1 cellular context compared by ENCODE assay signal in genomic region chr10:112739219-112739969, GRCh38.
TF ChIP-seq lines count a peak whose summit lies in the region.

No MANE protein-coding gene starts in this region.

TF ChIP-seq in HepG2, 621 proteins besides CTCF, POLR2A, EP300 and RAD21 (continued from another document and continues in another):
- TF ChIP-seq FOXP4 (CRISPR knock-in tag; IDR thresholded peaks at IDR 0.05) (peak; percentile 95), ZNF782 (CRISPR knock-in tag; IDR thresholded peaks at IDR 0.05; ENCODE audit: borderline replicate concordance) (no peak), FOXC1 (CRISPR knock-in tag; IDR thresholded peaks at IDR 0.05; ENCODE audit: borderline replicate concordance) (no peak), TBL1XR1 (IDR thresholded peaks at IDR 0.05; ENCODE audit: borderline replicate concordance, low read length, partially characterized antibody) (peak; percentile 82), ZSCAN5A (CRISPR knock-in tag; IDR thresholded peaks at IDR 0.05; ENCODE audit: borderline replicate concordance) (no peak), ZNF280D (CRISPR knock-in tag; IDR thresholded peaks at IDR 0.05) (0 out of 2 replicates have a peak, but pooled peaks have one; percentile 14), ZNF432 (CRISPR knock-in tag; IDR thresholded peaks at IDR 0.05; ENCODE audit: borderline replicate concordance) (no peak), ZNF800 (CRISPR knock-in tag; IDR thresholded peaks at IDR 0.05) (no peak), TCF7L2 (IDR thresholded peaks at IDR 0.05; ENCODE audit: low read depth, low read length) (no peak), JUN (CRISPR knock-in tag; IDR thresholded peaks at IDR 0.05) (peak; percentile 67), SMARCC2 (IDR thresholded peaks at IDR 0.05) (peak; percentile 83; the same call in 1 of the 2 replicates), HNRNPK (IDR thresholded peaks at IDR 0.05; ENCODE audit: low read depth, low read length, poor library complexity, severe bottlenecking) (no peak), KDM5A (IDR thresholded peaks at IDR 0.05; ENCODE audit: borderline replicate concordance, low read length) (no peak), ZNF558 (CRISPR knock-in tag; IDR thresholded peaks at IDR 0.05; ENCODE audit: borderline replicate concordance) (no peak), ZNF335 (CRISPR knock-in tag; IDR thresholded peaks at IDR 0.05) (0 out of 2 replicates have a peak, but pooled peaks have one; percentile 42), ZNF24 (IDR thresholded peaks at IDR 0.05) (peak; percentile 70), ZNF720 (CRISPR knock-in tag; IDR thresholded peaks at IDR 0.05) (no peak), HES4 (CRISPR knock-in tag; IDR thresholded peaks at IDR 0.05; ENCODE audit: borderline replicate concordance) (no peak), ARID5B (CRISPR knock-in tag; IDR thresholded peaks at IDR 0.05) (peak; percentile 98), ZNF674 (CRISPR knock-in tag; IDR thresholded peaks at IDR 0.05; ENCODE audit: low read depth) (no peak), KAT7 (CRISPR knock-in tag; IDR thresholded peaks at IDR 0.05; ENCODE audit: borderline replicate concordance) (no peak), ZFP36 (IDR thresholded peaks at IDR 0.05; ENCODE audit: borderline replicate concordance, low read depth, low read length, partially characterized antibody) (no peak), BRCA1 (CRISPR knock-in tag; IDR thresholded peaks at IDR 0.05) (no peak; the same call in 1 of the 2 replicates), ZNF205 (CRISPR knock-in tag; IDR thresholded peaks at IDR 0.05) (0 out of 2 replicates have a peak, but pooled peaks have one; percentile 21), KDM1A (CRISPR knock-in tag; IDR thresholded peaks at IDR 0.05) (0 out of 2 replicates have a peak, but pooled peaks have one; percentile 19), GATA4 (IDR thresholded peaks at IDR 0.05; ENCODE audit: borderline replicate concordance, low read depth) (peak; percentile 95), KLF16 (CRISPR knock-in tag; IDR thresholded peaks at IDR 0.05) (peak in 1 of 2 experiments; percentile 78; a peak in 2 of 4 replicates), RFX3 (CRISPR knock-in tag; IDR thresholded peaks at IDR 0.05) (no peak), GFI1 (CRISPR knock-in tag; IDR thresholded peaks at IDR 0.05; ENCODE audit: borderline replicate concordance) (peak; percentile 74; the same call in 1 of the 2 replicates), ZNF598 (CRISPR knock-in tag; IDR thresholded peaks at IDR 0.05; ENCODE audit: borderline replicate concordance) (no peak), SUZ12 (IDR thresholded peaks at IDR 0.05; ENCODE audit: low read depth, low read length) (no peak), IKZF5 (CRISPR knock-in tag; IDR thresholded peaks at IDR 0.05) (peak; percentile 85), ZNF354B (CRISPR knock-in tag; IDR thresholded peaks at IDR 0.05) (no peak), NRL (CRISPR knock-in tag; IDR thresholded peaks at IDR 0.05; ENCODE audit: borderline replicate concordance) (no peak), ZKSCAN5 (CRISPR knock-in tag; IDR thresholded peaks at IDR 0.05) (no peak), MYPOP (CRISPR knock-in tag; IDR thresholded peaks at IDR 0.05) (peak; percentile 52; the same call in 1 of the 2 replicates), AGO2 (optimal IDR thresholded peaks at IDR 0.05; ENCODE audit: low read depth, low read length) (no peak), ZNF670 (CRISPR knock-in tag; IDR thresholded peaks at IDR 0.05; ENCODE audit: borderline replicate concordance) (no peak), ZNF256 (CRISPR knock-in tag; conservative IDR thresholded peaks at IDR 0.05) (no peak), ZNF329 (CRISPR knock-in tag; IDR thresholded peaks at IDR 0.05; ENCODE audit: low read depth) (no peak)
